In the genomic region with DNA sequence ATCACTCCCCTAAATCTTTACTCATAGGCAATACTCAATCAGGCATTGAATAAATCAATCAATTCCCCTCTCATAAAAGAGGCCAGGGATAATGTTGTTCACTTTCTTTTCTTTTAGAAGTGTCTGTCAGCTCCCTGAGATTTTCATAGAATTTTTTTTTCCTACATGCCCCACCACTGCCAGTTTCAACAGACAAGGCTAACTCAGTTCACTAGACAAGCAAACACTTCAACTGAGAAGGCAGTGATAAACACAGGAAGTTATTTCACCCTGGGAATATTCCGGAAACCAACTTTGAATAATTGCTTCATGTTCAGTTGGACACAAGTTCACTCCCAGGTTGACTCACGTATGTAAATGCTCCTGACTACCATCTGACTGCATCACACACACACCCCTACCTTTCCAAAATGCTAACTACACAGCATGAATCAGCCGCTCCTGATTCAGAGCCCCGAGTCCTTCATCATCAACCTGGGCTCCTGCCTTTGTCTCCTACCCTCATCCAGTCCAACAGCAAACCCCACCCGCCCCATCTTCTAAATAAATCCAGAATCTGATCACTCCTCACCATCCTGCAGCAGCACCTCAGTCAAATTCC, we compare ENCODE assay signal across 7 cellular contexts.
DNase-seq lines count a peak whose midpoint lies in the region; ATAC-seq, FAIRE-seq and TF ChIP-seq lines count a peak whose summit lies in the region.

No MANE protein-coding gene starts in this region.

- 35 to 43% methylated on average over 5 of the region's 5 CpGs for WGBS in thyroid gland, 2 donors

- peaks cover 35 to 46% of the 10 kb centered on the region in 2 donors for H3K4me1 ChIP-seq in thyroid gland

- no peak overlapping the region for H3K4me3 Mint-ChIP-seq in activated T-cell treated with anti-CD3 and anti-CD28 coated beads, Interleukin-2, amount 50 U/mL, for 4 hours

- DNase-seq in GM12891 (ENCODE audit: insufficient read length, low spot score) (no peak), HT1080 (ENCODE audit: low read depth) (peak; percentile 100), hepatic stellate cell (ENCODE audit: low spot score) (peak; percentile 53), thyroid gland (no peak), iPS-NIHi11 (ENCODE audit: low spot score) (no peak)
- no peak for DNase-seq in activated T-cell treated with anti-CD3 and anti-CD28 coated beads, Interleukin-2, amount 50 U/mL, for 4 hours

- H3K27me3 ChIP-seq in thyroid gland = no peaks in the 10 kb centered on the region

- no peak for TF ChIP-seq CTCF in thyroid gland (IDR thresholded peaks at IDR 0.05)

- peaks cover 33% of the 10 kb centered on the region for H3K4me1 Mint-ChIP-seq in activated T-cell treated with anti-CD3 and anti-CD28 coated beads, Interleukin-2, amount 50 U/mL, for 4 hours (ENCODE audit: low read depth)

- H3K9me3 Mint-ChIP-seq in activated T-cell treated with anti-CD3 and anti-CD28 coated beads, Interleukin-2, amount 50 U/mL, for 4 hours = no peaks in the 10 kb centered on the region

- TF ChIP-seq POLR2A in GM12891 (IDR thresholded peaks at IDR 0.05; ENCODE audit: low read depth, low read length) (0 out of 2 replicates have a peak, but pooled peaks have one; percentile 33), thyroid gland (IDR thresholded peaks at IDR 0.05) (peak in 1 of 2 donors; percentile 27)

- H3K36me3 ChIP-seq in thyroid gland = no peaks in the 10 kb centered on the region

- H3K27ac ChIP-seq in thyroid gland = peak overlapping the region; percentile 60 to 92 (median 90)

- no peaks in the 10 kb centered on the region for H3K27me3 Mint-ChIP-seq in activated T-cell treated with anti-CD3 and anti-CD28 coated beads, Interleukin-2, amount 50 U/mL, for 4 hours (ENCODE audit: low read depth)

- H3K9me3 ChIP-seq in thyroid gland = no peaks in the 10 kb centered on the region

- peak; percentile 59 for ATAC-seq in GM21576 (IDR thresholded peaks at IDR 0.05; ENCODE audit: unreplicated experiment)
- ATAC-seq in activated T-cell treated with anti-CD3 and anti-CD28 coated beads, Interleukin-2, amount 50 U/mL, for 4 hours = peak; percentile 96 to 98

- H3K36me3 Mint-ChIP-seq in activated T-cell treated with anti-CD3 and anti-CD28 coated beads, Interleukin-2, amount 50 U/mL, for 4 hours (ENCODE audit: insufficient read depth) = no peaks in the 10 kb centered on the region

- intact Hi-C loops in thyroid gland (cut with DNase I) = no loop called here

- peak; percentile 96 for FAIRE-seq in GM12891 (lab: Jason Lieb, UNC)

- H3K4me3 ChIP-seq in thyroid gland (replicated peaks in 1 of 3) = no peak overlapping the region

TF ChIP-seq in GM12891, 5 proteins besides CTCF, POLR2A, EP300 and RAD21:
- no peak for TF ChIP-seq PAX5 (IDR thresholded peaks at IDR 0.05; ENCODE audit: insufficient read depth, low read length, severe bottlenecking)
- TF ChIP-seq TAF1 (IDR thresholded peaks at IDR 0.05; ENCODE audit: low read depth, low read length) = peak; percentile 32; the same call in 1 of the 2 replicates
- TF ChIP-seq POU2F2 (IDR thresholded peaks at IDR 0.05; ENCODE audit: low read depth, low read length) = peak; percentile 100

Comparison
In these comparisons a context has a peak if more than half of its experiments do, and no peak if none do; other contexts are left out.
1. DNase-seq: peak in HT1080 (single experiment) and hepatic stellate cell (single experiment); none in GM12891 (single experiment), activated T-cell treated with anti-CD3 and anti-CD28 coated beads, Interleukin-2, amount 50 U/mL, for 4 hours (single experiment), thyroid gland (0 of 2) and iPS-NIHi11 (single experiment).